In the genomic region with DNA sequence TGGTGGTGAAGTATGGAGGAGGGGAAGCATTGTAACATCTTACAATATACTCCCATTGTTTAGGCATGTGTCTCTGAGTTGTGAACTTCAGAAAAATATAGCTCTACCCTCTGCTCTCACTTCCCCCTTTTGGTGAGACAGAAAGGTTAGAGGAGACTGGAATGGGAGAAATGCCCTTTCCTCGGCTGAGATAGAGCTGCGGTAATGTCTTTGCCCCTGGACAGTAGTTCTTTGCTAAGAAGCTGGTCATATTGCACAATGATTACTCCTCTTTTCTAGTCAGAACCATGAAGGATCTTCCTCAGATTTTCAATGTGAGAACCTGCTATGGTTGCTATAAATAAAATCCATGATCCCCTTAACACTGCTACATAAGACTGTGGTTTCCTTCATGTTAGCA, we compare ENCODE assay signal across 14 cellular contexts.
"Had no signal": no experiment of that assay in that cellular context is flagged by ENCODE, and none has a peak within 500 bp of the region (broad histone marks: within the 10 kb centered on the region; RNA-seq: fewer than 3 reads in every experiment).

No MANE protein-coding gene starts in this region.

- ATAC-seq: activated naive CD4-positive, alpha-beta T cell treated with anti-CD3 and anti-CD28 coated beads, Interleukin-2, amount 50 U/mL, for 72 hours; activated T-cell treated with anti-CD3 and anti-CD28 coated beads, Interleukin-2, amount 50 U/mL, for 72 hours; natural killer cell treated with Interleukin-12 subunit alpha and Interleukin-12 subunit beta and Interleukin-15 and Interleukin-18, amount 100 ng/mL, for 72 hours; stimulated activated effector memory CD8-positive, alpha-beta T cell treated with anti-CD3 and anti-CD28 coated beads, Interleukin-12 subunit alpha, Interleukin-12 subunit beta, amount 100 ng/mL, for 72 hours; WTC11 had no signal

- DNase-seq: activated CD4-positive, alpha-beta memory T cell treated with anti-CD3 and anti-CD28 coated beads, Interleukin-2, amount 10 ng/mL, durations not matched to agents 7 days and 5 days; activated CD4-positive, alpha-beta T cell treated with anti-CD3 and anti-CD28 coated beads for 4 hours; activated gamma-delta T cell; activated T-cell treated with anti-CD3 and anti-CD28 coated beads, Interleukin-2, amount 50 U/mL, for 72 hours; amniotic stem cell; colonic mucosa; hypothalamus; retina; thyroid gland had no signal

- H3K36me3 ChIP-seq: colonic mucosa, esophagus muscularis mucosa, thyroid gland had no signal

- H3K4me1 ChIP-seq: colonic mucosa, esophagus muscularis mucosa, thyroid gland had no signal

- H3K4me3 ChIP-seq: colonic mucosa, esophagus muscularis mucosa, thyroid gland had no signal

- H3K9me3 ChIP-seq: colonic mucosa, esophagus muscularis mucosa, thyroid gland had no signal

- H3K27me3 ChIP-seq: colonic mucosa, esophagus muscularis mucosa, thyroid gland had no signal

- H3K27ac ChIP-seq: colonic mucosa, esophagus muscularis mucosa, thyroid gland had no signal
